Comparison of ENCODE assay signal across 8 cellular contexts in genomic region chr22:26429458-26430238, GRCh38. TPM values are rescaled to one million over a fixed set of nuclear protein-coding genes. Genes with fewer than 3 reads are reported as not detected.
A peak's percentile ranks its signal among the peaks of the same experiment; 100 is the strongest.
DNase-seq lines count a peak whose midpoint lies in the region; ATAC-seq and TF ChIP-seq lines count a peak whose summit lies in the region.

No MANE protein-coding gene starts in this region.

- peaks cover 3% of the 10 kb centered on the region for H3K36me3 Mint-ChIP-seq in T-helper 17 cell (ENCODE audit: low read depth)

- no peaks in the 10 kb centered on the region for H3K27me3 Mint-ChIP-seq in T-helper 17 cell

- H3K9me3 ChIP-seq in T-helper 17 cell (ENCODE audit: control insufficient read depth, low read length, poor library complexity, severe bottlenecking) (no peaks in the 10 kb centered on the region), esophagus muscularis mucosa (no peaks in the 10 kb centered on the region), psoas muscle (no peaks in the 10 kb centered on the region)

- peak in 1 of 3 donors; percentile 7 for DNase-seq in T-helper 17 cell
- DNase-seq in esophagus muscularis mucosa (ENCODE audit: extremely low spot score) = no peak
- DNase-seq in psoas muscle = no peak
- no peak for DNase-seq in OCI-M2 (lab: John Stamatoyannopoulos, UW; ENCODE audit: unreplicated experiment)
- no peak for DNase-seq in NCI-H1105 treated with DMSO at 0.1 percent for 48 hours (lab: John Stamatoyannopoulos, UW)
- DNase-seq in ureter (ENCODE audit: low spot score) = no peak

- H3K36me3 ChIP-seq in esophagus muscularis mucosa (no peaks in the 10 kb centered on the region), psoas muscle (ENCODE audit: insufficient read depth in 1 of 2, low read depth in 1 of 2) (no peaks in the 10 kb centered on the region)

- H3K4me3 Mint-ChIP-seq in T-helper 17 cell = peak overlapping the region; percentile 87

- no peak overlapping the region for H3K27ac Mint-ChIP-seq in T-helper 17 cell

- no peak for TF ChIP-seq POLR2A in esophagus muscularis mucosa (IDR thresholded peaks at IDR 0.05; ENCODE audit: low read depth)

- peak overlapping the region; percentile 85 for H3K4me3 ChIP-seq in GM12875 (ENCODE audit: low read depth, low read length)
- H3K4me3 ChIP-seq in esophagus muscularis mucosa = peak overlapping the region; percentile 60 to 83 (median 65)
- peak overlapping the region; percentile 52 for H3K4me3 ChIP-seq in psoas muscle

- peaks cover 26% of the 10 kb centered on the region for H3K4me1 Mint-ChIP-seq in T-helper 17 cell

- peaks cover 0 to 27% (median 0%) of the 10 kb centered on the region in 4 donors for H3K27me3 ChIP-seq in esophagus muscularis mucosa
- peaks cover 0 to 39% (median 13%) of the 10 kb centered on the region in 3 donors for H3K27me3 ChIP-seq in psoas muscle (ENCODE audit: insufficient read depth in 3 of 3, low read length in 2 of 3)

- TF ChIP-seq CTCF in GM12875 (IDR thresholded peaks at IDR 0.05; ENCODE audit: borderline replicate concordance, insufficient read depth, low read depth, low read length) (no peak), esophagus muscularis mucosa (IDR thresholded peaks at IDR 0.05) (no peak), psoas muscle (IDR thresholded peaks at IDR 0.05) (no peak)

- WGBS in esophagus muscularis mucosa = 12% methylated on average over 17 of the region's 50 CpGs
- 7 to 13% (median 12%) methylated on average over 24 to 50 of the region's 50 CpGs for WGBS in psoas muscle, 3 donors

- intact Hi-C loops in esophagus muscularis mucosa (cut with DNase I) (no loop called here), psoas muscle (cut with DNase I) (no loop called here)

- TF ChIP-seq EP300 in esophagus muscularis mucosa (IDR thresholded peaks at IDR 0.05) = no peak

- ATAC-seq in HG02610 (IDR thresholded peaks at IDR 0.05; ENCODE audit: unreplicated experiment) (peak; percentile 8), T-helper 17 cell (peak; percentile 3), psoas muscle (peak in 1 of 4 donors; percentile 23)

- peaks cover 8 to 17% (median 14%) of the 10 kb centered on the region in 4 donors for H3K4me1 ChIP-seq in esophagus muscularis mucosa
- H3K4me1 ChIP-seq in psoas muscle = peaks cover 4% of the 10 kb centered on the region

- H3K27ac ChIP-seq in esophagus muscularis mucosa (replicated peaks in 1 of 4) (no peak overlapping the region), psoas muscle (no peak overlapping the region)

RNA-seq across cellular contexts. Expression of gene ASPHD2, which starts 0.6 kb away (rescaled TPM):
- total RNA-seq in T-helper 17 cell (1 to 10 TPM; 1.6 to 2.4 TPM), esophagus muscularis mucosa (1 to 10 TPM in 2 of 4 donors, under 1 TPM in 2; 0.42 to 1.1 (median 0.88) TPM), psoas muscle (under 1 TPM in 3 of 4 donors, not detected in 1; 0.08 to 0.24 (median 0.20) TPM), ureter (1.4 TPM)
- polyA plus RNA-seq in psoas muscle = under 1 TPM; 0.04 to 0.38 (median 0.07) TPM

RNA-seq across cellular contexts. Expression of gene HPS4, which starts 53.9 kb away (rescaled TPM):
- total RNA-seq in T-helper 17 cell (10 to 100 TPM; 44.1 to 54.6 TPM), esophagus muscularis mucosa (10 to 100 TPM; 15.4 to 17.9 (median 17.5) TPM), psoas muscle (10 to 100 TPM in 3 of 4 donors, 1 to 10 TPM in 1; 7.4 to 12.5 (median 10.4) TPM), ureter (49.8 TPM)
- 10 to 100 TPM in 1 of 3 donors, 1 to 10 TPM in 2; 5.8 to 13.9 (median 6.4) TPM for polyA plus RNA-seq in psoas muscle

RNA-seq across cellular contexts. Expression of gene SRRD, which starts 54.0 kb away (rescaled TPM):
- total RNA-seq in T-helper 17 cell (10 to 100 TPM; 15.1 to 18.7 TPM), esophagus muscularis mucosa (10 to 100 TPM; 12.7 to 20.5 (median 15.2) TPM), psoas muscle (10 to 100 TPM; 25.4 to 36.6 (median 28.9) TPM), ureter (24.6 TPM)
- 10 to 100 TPM; 36.1 to 51.2 (median 38.3) TPM for polyA plus RNA-seq in psoas muscle
